In the genomic region with DNA sequence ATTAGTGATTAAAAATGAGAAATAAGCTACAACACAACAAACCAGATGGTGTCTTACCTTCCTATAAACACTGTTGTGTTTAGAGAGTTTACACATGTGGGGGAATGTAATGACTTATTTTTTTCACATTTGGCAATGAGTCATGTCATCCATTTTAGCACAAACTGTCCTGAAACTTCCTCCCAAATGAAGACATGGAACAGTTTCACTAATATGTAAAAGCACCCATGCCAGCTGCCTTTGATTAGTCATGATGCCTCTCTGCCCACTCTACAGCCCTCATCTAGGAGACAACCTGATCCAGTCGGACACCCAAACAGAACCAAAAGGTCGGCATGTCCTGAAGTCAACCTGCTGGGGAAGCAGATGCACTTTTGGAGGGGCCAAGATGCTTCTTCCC, we compare ENCODE assay signal across 16 cellular contexts.
A peak's percentile ranks its signal among the peaks of the same experiment; 100 is the strongest.
DNase-seq lines count a peak whose midpoint lies in the region; ATAC-seq and TF ChIP-seq lines count a peak whose summit lies in the region.
"Had no signal": no experiment of that assay in that cellular context is flagged by ENCODE, and none has a peak within 500 bp of the region (broad histone marks: within the 10 kb centered on the region; RNA-seq: fewer than 3 reads in every experiment).

No MANE protein-coding gene starts in this region.

- ATAC-seq in RWPE2 (ENCODE audit: low read depth) = peak; percentile 50; the same call in 2 of the 3 replicates
- ATAC-seq in body of pancreas = no peak
- no peak for ATAC-seq in HG03457 (IDR thresholded peaks at IDR 0.05; ENCODE audit: unreplicated experiment)
- no peak for ATAC-seq in psoas muscle
- ATAC-seq: GM23338 had no signal

- intact Hi-C loops in MCF 10A (cut with micrococcal nuclease) (no loop called here), breast epithelium (cut with DNase I; ENCODE audit: low total_unique reads) (no loop called here), body of pancreas (cut with DNase I) (no loop called here), psoas muscle (cut with DNase I) (no loop called here)

- no peaks in the 10 kb centered on the region for H3K36me3 ChIP-seq in breast epithelium
- H3K36me3 ChIP-seq in RWPE2 (ENCODE audit: low read depth) = no peaks in the 10 kb centered on the region
- no peaks in the 10 kb centered on the region for H3K36me3 ChIP-seq in body of pancreas (replicated peaks in 1 of 2; ENCODE audit: insufficient read depth in 1 of 2, low read depth in 2 of 2)
- no peaks in the 10 kb centered on the region for H3K36me3 ChIP-seq in psoas muscle (ENCODE audit: insufficient read depth in 1 of 2, low read depth in 1 of 2)

- POLR2A ChIA-PET in MCF 10A (lab: Yijun Ruan, JAX) = no interaction called here

- H3K9me3 ChIP-seq in breast epithelium (no peaks in the 10 kb centered on the region), RWPE2 (ENCODE audit: severe bottlenecking) (no peaks in the 10 kb centered on the region), body of pancreas (no peaks in the 10 kb centered on the region), psoas muscle (peaks cover 3% of the 10 kb centered on the region)

- BruUV-seq in MCF 10A (replicated peaks; lab: Mats Ljungman, UMichigan) = no TSS peak

- TF ChIP-seq POLR2A in breast epithelium (IDR thresholded peaks at IDR 0.05) = no peak
- TF ChIP-seq POLR2A in body of pancreas (IDR thresholded peaks at IDR 0.05) = no peak

- CTCF ChIA-PET in MCF 10A (lab: Yijun Ruan, JAX) = interaction anchor here (0.9 kb wide), 1 partner anchor 19 kb away, joined by 3 read pairs; no protein-coding TSS in a partner anchor

- H3K27ac ChIP-seq in breast epithelium (no peak overlapping the region), RWPE2 (ENCODE audit: poor library complexity, severe bottlenecking) (no peak overlapping the region), body of pancreas (no peak overlapping the region), psoas muscle (no peak overlapping the region)
- H3K27ac ChIP-seq: 22Rv1, KMS-11 had no signal

- H3K36me3 Mint-ChIP-seq in MCF 10A (ENCODE audit: insufficient read depth, unreplicated experiment) = no peaks in the 10 kb centered on the region

- no peak overlapping the region for H3K4me3 ChIP-seq in breast epithelium
- no peak overlapping the region for H3K4me3 ChIP-seq in RWPE2 (ENCODE audit: severe bottlenecking)
- H3K4me3 ChIP-seq in fibroblast of villous mesenchyme (ENCODE audit: low read depth, low read length) = no peak overlapping the region
- H3K4me3 ChIP-seq in body of pancreas = no peak overlapping the region
- no peak overlapping the region for H3K4me3 ChIP-seq in psoas muscle
- H3K4me3 ChIP-seq: GM23338 had no signal

- H3K4me1 ChIP-seq in breast epithelium = no peaks in the 10 kb centered on the region
- no peaks in the 10 kb centered on the region for H3K4me1 ChIP-seq in RWPE2 (ENCODE audit: insufficient read depth, poor library complexity, severe bottlenecking)
- no peaks in the 10 kb centered on the region for H3K4me1 ChIP-seq in body of pancreas
- H3K4me1 ChIP-seq in psoas muscle = no peaks in the 10 kb centered on the region

- peak; percentile 22 for DNase-seq in MCF 10A (ENCODE audit: unreplicated experiment)
- no peak for DNase-seq in breast epithelium (ENCODE audit: low spot score in 2 of 2)
- DNase-seq in RWPE2 (ENCODE audit: low spot score) = no peak
- DNase-seq in fibroblast of villous mesenchyme (ENCODE audit: low read depth) = peak; percentile 46
- DNase-seq in cerebellar cortex (ENCODE audit: low spot score) = no peak
- DNase-seq in body of pancreas = no peak
- no peak for DNase-seq in psoas muscle
- DNase-seq: C1 segment of cervical spinal cord, COR-L47, NCI-H1417, NCI-H1930, NCI-H510A had no signal

- H3K9me3 Mint-ChIP-seq in MCF 10A (ENCODE audit: unreplicated experiment) = peaks cover 7% of the 10 kb centered on the region

- H3K27ac Mint-ChIP-seq in MCF 10A (ENCODE audit: low read depth, unreplicated experiment) = peak overlapping the region; percentile 11
- H3K27ac Mint-ChIP-seq: GM23338 had no signal

- H3K4me1 Mint-ChIP-seq in MCF 10A (ENCODE audit: insufficient read depth, unreplicated experiment) = peaks cover 19% of the 10 kb centered on the region

- no peaks in the 10 kb centered on the region for H3K27me3 Mint-ChIP-seq in MCF 10A (ENCODE audit: insufficient read depth, unreplicated experiment)

- WGBS in body of pancreas, 2 donors = 86 to 88% methylated on average over 2 of the region's 2 CpGs
- 31 to 76% (median 56%) methylated on average over 2 of the region's 2 CpGs for WGBS in psoas muscle, 3 donors

- no peaks in the 10 kb centered on the region for H3K27me3 ChIP-seq in breast epithelium
- no peaks in the 10 kb centered on the region for H3K27me3 ChIP-seq in RWPE2 (ENCODE audit: insufficient read depth, poor library complexity, severe bottlenecking)
- H3K27me3 ChIP-seq in body of pancreas = no peaks in the 10 kb centered on the region
- H3K27me3 ChIP-seq in psoas muscle (ENCODE audit: insufficient read depth in 3 of 3, low read length in 2 of 3) = peaks cover 0 to 2% (median 0%) of the 10 kb centered on the region in 3 donors

- TF ChIP-seq CTCF in MCF 10A (IDR thresholded peaks at IDR 0.05; ENCODE audit: unreplicated experiment) (no peak), breast epithelium (IDR thresholded peaks at IDR 0.05) (no peak), RWPE2 (IDR thresholded peaks at IDR 0.05; ENCODE audit: poor library complexity, severe bottlenecking) (no peak), fibroblast of villous mesenchyme (IDR thresholded peaks at IDR 0.05; ENCODE audit: insufficient read depth, low read depth, low read length) (no peak), body of pancreas (IDR thresholded peaks at IDR 0.05) (no peak), psoas muscle (IDR thresholded peaks at IDR 0.05) (no peak)

- H3K4me3 Mint-ChIP-seq in MCF 10A (ENCODE audit: unreplicated experiment) = no peak overlapping the region
- H3K4me3 Mint-ChIP-seq: GM23338 had no signal

Comparison
In these comparisons a context has a peak if more than half of its experiments do, and no peak if none do; other contexts are left out.
1. DNase-seq: peak in MCF 10A (single experiment) and fibroblast of villous mesenchyme (single experiment); none in breast epithelium (0 of 2), RWPE2 (single experiment), cerebellar cortex (single experiment), body of pancreas (0 of 4) and psoas muscle (0 of 2).